8 cellular contexts compared by ENCODE assay signal in genomic region chr4:75939890-75940691, GRCh38. TPM values are rescaled to one million over a fixed set of nuclear protein-coding genes. Genes with fewer than 3 reads are reported as not detected.
DNase-seq lines count a peak whose midpoint lies in the region; TF ChIP-seq lines count a peak whose summit lies in the region.

No MANE protein-coding gene starts in this region.

- H3K4me1 ChIP-seq in liver (ENCODE audit: control insufficient read depth in 4 of 4, insufficient read depth in 4 of 4, low read length in 3 of 4) = peaks cover 3 to 24% (median 10%) of the 10 kb centered on the region in 4 donors

- DNase-seq in NCI-H1417 (lab: John Stamatoyannopoulos, UW) (peak; percentile 50 to 59 (median 57)), NCI-H1417 treated with DMSO at 0.1 percent for 48 hours (lab: John Stamatoyannopoulos, UW) (no peak), HEK293T (ENCODE audit: extremely low spot score) (peak; percentile 67), MV-4-11 (lab: John Stamatoyannopoulos, UW) (peak; percentile 42), cortex of kidney (lab: John Stamatoyannopoulos, UW) (peak; percentile 64)
- peak; percentile 81 for DNase-seq in activated CD4-positive, alpha-beta T cell treated with anti-CD3 and anti-CD28 coated beads, Interleukin-2, amount 10 ng/mL, durations not matched to agents 7 days and 5 days
- DNase-seq in stimulated activated CD4-positive, alpha-beta T cell treated with anti-CD3 and anti-CD28 coated beads, Interleukin-4, amount 100 ng/mL, for 24 hours = peak; percentile 77

- H3K4me3 Mint-ChIP-seq in activated CD4-positive, alpha-beta T cell treated with anti-CD3 and anti-CD28 coated beads, Interleukin-2, amount 10 ng/mL, durations not matched to agents 7 days and 5 days = peak overlapping the region; percentile 97

- POLR2A ChIA-PET in HEK293T (lab: Yijun Ruan, JAX) = no interaction called here
- POLR2A ChIA-PET in activated CD4-positive, alpha-beta T cell treated with anti-CD3 and anti-CD28 coated beads, Interleukin-2, amount 10 ng/mL, durations not matched to agents 7 days and 5 days (lab: Charles Lee) = interaction anchor here (0.7 to 1.0 kb wide), 4 partner anchors 13 to 1880 kb away, joined by 3 read pairs; partner anchors contain the start of gene SDAD1

- WGBS in liver = under 1% methylated on average over 67 of the region's 67 CpGs

- CTCF ChIA-PET in HEK293T (lab: Yijun Ruan, JAX) = no interaction called here
- CTCF ChIA-PET in activated CD4-positive, alpha-beta T cell treated with anti-CD3 and anti-CD28 coated beads, Interleukin-2, amount 10 ng/mL, durations not matched to agents 7 days and 5 days (lab: Charles Lee) = interaction anchor here (0.5 to 1.4 kb wide), 4 partner anchors 12 to 53 kb away, joined by 3 to 4 read pairs (median 3); no protein-coding TSS in a partner anchor

- no peaks in the 10 kb centered on the region for H3K27me3 Mint-ChIP-seq in activated CD4-positive, alpha-beta T cell treated with anti-CD3 and anti-CD28 coated beads, Interleukin-2, amount 10 ng/mL, durations not matched to agents 7 days and 5 days

- peak overlapping the region; percentile 98 for H3K27ac Mint-ChIP-seq in activated CD4-positive, alpha-beta T cell treated with anti-CD3 and anti-CD28 coated beads, Interleukin-2, amount 10 ng/mL, durations not matched to agents 7 days and 5 days

- TF ChIP-seq RAD21 in liver (IDR thresholded peaks at IDR 0.05) = no peak

- H3K36me3 ChIP-seq in liver (ENCODE audit: control insufficient read depth in 4 of 4, insufficient read depth in 3 of 4, low read depth in 1 of 4, low read length in 3 of 4) = no peaks in the 10 kb centered on the region

- H3K36me3 Mint-ChIP-seq in activated CD4-positive, alpha-beta T cell treated with anti-CD3 and anti-CD28 coated beads, Interleukin-2, amount 10 ng/mL, durations not matched to agents 7 days and 5 days (ENCODE audit: low read depth) = peaks cover 16% of the 10 kb centered on the region

- peak overlapping the region in 1 of 2 donors; percentile 72 for H3K9ac ChIP-seq in liver (ENCODE audit: low read depth in 1 of 2, low read length in 2 of 2)

- peaks cover 26% of the 10 kb centered on the region for H3K4me1 Mint-ChIP-seq in activated CD4-positive, alpha-beta T cell treated with anti-CD3 and anti-CD28 coated beads, Interleukin-2, amount 10 ng/mL, durations not matched to agents 7 days and 5 days

- TF ChIP-seq CTCF in liver (IDR thresholded peaks at IDR 0.05; ENCODE audit: low read depth, low read length, missing input control) = no peak

- H3K9me3 ChIP-seq in liver (ENCODE audit: control insufficient read depth in 4 of 4, low read length in 3 of 4) = no peaks in the 10 kb centered on the region

- H3K27me3 ChIP-seq in liver (ENCODE audit: control insufficient read depth in 4 of 4, insufficient read depth in 4 of 4, low read length in 3 of 4) = no peaks in the 10 kb centered on the region

- peak overlapping the region; percentile 91 to 93 for H3K27ac ChIP-seq in liver (ENCODE audit: low read depth in 1 of 2, low read length in 2 of 2)

- no peaks in the 10 kb centered on the region for H3K9me3 Mint-ChIP-seq in activated CD4-positive, alpha-beta T cell treated with anti-CD3 and anti-CD28 coated beads, Interleukin-2, amount 10 ng/mL, durations not matched to agents 7 days and 5 days

- H3K4me3 ChIP-seq in liver (ENCODE audit: low read depth in 1 of 3, low read length in 3 of 3) = peak overlapping the region; percentile 80 to 98 (median 97)

TF ChIP-seq in HEK293T, 16 proteins besides CTCF, POLR2A, EP300 and RAD21:
- TF ChIP-seq CTBP1 (IDR thresholded peaks at IDR 0.05; ENCODE audit: borderline replicate concordance) (no peak), PKNOX1 (IDR thresholded peaks at IDR 0.05) (peak; percentile 69), L3MBTL2 (conservative IDR thresholded peaks at IDR 0.05) (0 out of 2 replicates have a peak, but pooled peaks have one; percentile 41)

TF ChIP-seq in liver, 16 proteins besides CTCF, POLR2A, EP300 and RAD21:
- TF ChIP-seq REST (IDR thresholded peaks at IDR 0.05) = no peak
- TF ChIP-seq HNF4A (conservative IDR thresholded peaks at IDR 0.05) = peak in 1 of 2 donors; percentile 7
- TF ChIP-seq TAF1 (conservative IDR thresholded peaks at IDR 0.05) = no peak
- peak; percentile 4 for TF ChIP-seq MAX (IDR thresholded peaks at IDR 0.05)
- no peak for TF ChIP-seq JUND (IDR thresholded peaks at IDR 0.05)
- peak; percentile 9 for TF ChIP-seq YY1 (IDR thresholded peaks at IDR 0.05)
- TF ChIP-seq RXRA (IDR thresholded peaks at IDR 0.05) = peak in 1 of 2 donors; percentile 18
- TF ChIP-seq ATF3 (IDR thresholded peaks at IDR 0.05) = no peak
- no peak for TF ChIP-seq FOXA2 (IDR thresholded peaks at IDR 0.05)
- no peak for TF ChIP-seq FOXA1 (IDR thresholded peaks at IDR 0.05)
- no peak for TF ChIP-seq GABPA (IDR thresholded peaks at IDR 0.05 in 1 of 2, conservative IDR thresholded peaks at IDR 0.05 in 1 of 2)
- no peak for TF ChIP-seq ZBTB33 (IDR thresholded peaks at IDR 0.05)
- no peak for TF ChIP-seq NR2F2 (IDR thresholded peaks at IDR 0.05)
- no peak for TF ChIP-seq HNF4G (IDR thresholded peaks at IDR 0.05)
- no peak for TF ChIP-seq SP1 (IDR thresholded peaks at IDR 0.05)
- no peak for TF ChIP-seq EGR1 (IDR thresholded peaks at IDR 0.05; ENCODE audit: low read depth in 2 of 2)

RNA-seq across cellular contexts. Expression of gene NAAA, which starts 0.7 kb away (rescaled TPM):
- total RNA-seq in activated CD4-positive, alpha-beta T cell treated with anti-CD3 and anti-CD28 coated beads, Interleukin-2, amount 10 ng/mL, durations not matched to agents 7 days and 5 days = 10 to 100 TPM; 39.6 to 41.1 TPM
- total RNA-seq in liver = 100 to 1,000 TPM in 1 of 2 donors, 10 to 100 TPM in 1; 49.4 to 122 TPM
- 10 to 100 TPM; 42.2 to 65.1 TPM for polyA plus RNA-seq in liver

RNA-seq across cellular contexts. Expression of gene PPEF2, which starts 37.8 kb away (rescaled TPM):
- total RNA-seq in activated CD4-positive, alpha-beta T cell treated with anti-CD3 and anti-CD28 coated beads, Interleukin-2, amount 10 ng/mL, durations not matched to agents 7 days and 5 days = under 1 TPM; 0.10 to 0.12 TPM
- under 1 TPM in 1 of 2 donors, not detected in 1; 0.17 TPM for total RNA-seq in liver
- polyA plus RNA-seq in liver = not detected

RNA-seq across cellular contexts. Expression of gene SDAD1, which starts 50.7 kb away (rescaled TPM):
- 10 to 100 TPM; 48.2 to 59.6 TPM for total RNA-seq in activated CD4-positive, alpha-beta T cell treated with anti-CD3 and anti-CD28 coated beads, Interleukin-2, amount 10 ng/mL, durations not matched to agents 7 days and 5 days
- total RNA-seq in liver = 10 to 100 TPM; 11.4 to 16.3 TPM
- polyA plus RNA-seq in liver = 10 to 100 TPM in 1 of 2 donors, 1 to 10 TPM in 1; 9.8 to 25.3 TPM
